38 cellular contexts compared by ENCODE assay signal in genomic region chr5:180621311-180621710, GRCh38. TPM values are rescaled to one million over a fixed set of nuclear protein-coding genes. Genes with fewer than 3 reads are reported as not detected.
"Had no signal": no experiment of that assay in that cellular context is flagged by ENCODE, and none has a peak within 500 bp of the region (broad histone marks: within the 10 kb centered on the region; RNA-seq: fewer than 3 reads in every experiment).

No MANE protein-coding gene starts in this region.

- H3K4me3 ChIP-seq: adrenal gland, body of pancreas, breast epithelium had no signal

- ATAC-seq: activated CD8-positive, alpha-beta T cell treated with anti-CD3 and anti-CD28 coated beads for 36 hours; activated naive CD4-positive, alpha-beta T cell treated with anti-CD3 and anti-CD28 coated beads, Interleukin-2, amount 50 U/mL, for 72 hours; activated T-cell treated with anti-CD3 and anti-CD28 coated beads, Interleukin-2, amount 50 U/mL, for 4 hours; activated T-cell treated with anti-CD3 and anti-CD28 coated beads, Interleukin-2, amount 50 U/mL, for 72 hours; activated T-helper 17 cell treated with anti-CD3 and anti-CD28 coated beads, Interleukin-2, amount 50 U/mL, for 72 hours; body of pancreas had no signal

- FAIRE-seq: astrocyte, TTC549 had no signal

- H3K9me3 ChIP-seq: adrenal gland, body of pancreas, breast epithelium had no signal

- DNase-seq: activated B cell treated with CpG ODN at 0.5 μM for 24 hours; activated CD4-positive, alpha-beta memory T cell treated with anti-CD3 and anti-CD28 coated beads for 36 hours; activated CD4-positive, alpha-beta T cell treated with anti-CD3 and anti-CD28 coated beads for 4 hours; activated CD4-positive, alpha-beta T cell treated with anti-CD3 and anti-CD28 coated beads, Interleukin-2, amount 10 ng/mL, durations not matched to agents 24 days and 14 days; activated CD4-positive, alpha-beta T cell treated with anti-CD3 and anti-CD28 coated beads, Interleukin-2, amount 50 U/mL, for 1 hour; activated CD4-positive, alpha-beta T cell treated with anti-CD3 and anti-CD28 coated beads, Interleukin-2, amount 50 U/mL, for 4 hours; activated CD4-positive, CD25-positive, alpha-beta regulatory T cell treated with anti-CD3 and anti-CD28 coated beads, Interleukin-2, amount 50 U/mL, for 72 hours; activated CD8-positive, alpha-beta memory T cell treated with anti-CD3 and anti-CD28 coated beads, Interleukin-2, amount 50 U/mL, for 4 hours; activated CD8-positive, alpha-beta T cell treated with anti-CD3 and anti-CD28 coated beads for 36 hours; activated effector memory CD4-positive, alpha-beta T cell treated with anti-CD3 and anti-CD28 coated beads, Interleukin-2, amount 50 U/mL, for 16 hours; activated gamma-delta T cell treated with Interleukin-2 at 50 U/mL for 16 hours; activated naive CD4-positive, alpha-beta T cell; activated naive CD4-positive, alpha-beta T cell treated with anti-CD3 and anti-CD28 coated beads for 36 hours; activated naive CD4-positive, alpha-beta T cell treated with anti-CD3 and anti-CD28 coated beads, Interleukin-2, amount 50 U/mL, for 16 hours; activated naive CD8-positive, alpha-beta T cell treated with anti-CD3 and anti-CD28 coated beads for 36 hours; activated T-cell treated with anti-CD3 and anti-CD28 coated beads for 4 hours; activated T-cell treated with anti-CD3 and anti-CD28 coated beads, Interleukin-2, amount 50 U/mL, for 1 hour; activated T-cell treated with anti-CD3 and anti-CD28 coated beads, Interleukin-2, amount 50 U/mL, for 4 hours; activated T-cell treated with anti-CD3 and anti-CD28 coated beads, Interleukin-2, amount 50 U/mL, for 72 hours; adrenal gland; amniotic stem cell; aorta; body of pancreas; brain microvascular endothelial cell; central memory CD4-positive, alpha-beta T cell; T-helper 1 cell; T-helper 2 cell; T-helper 9 cell had no signal

- H3K36me3 ChIP-seq: adrenal gland, brain microvascular endothelial cell, breast epithelium had no signal

- H3K4me3 Mint-ChIP-seq: activated B cell treated with CpG ODN at 0.5 μM for 24 hours; activated CD4-positive, alpha-beta memory T cell treated with anti-CD3 and anti-CD28 coated beads for 36 hours; activated CD4-positive, alpha-beta T cell treated with anti-CD3 and anti-CD28 coated beads, Interleukin-2, amount 10 ng/mL, durations not matched to agents 24 days and 14 days; activated CD8-positive, alpha-beta T cell treated with anti-CD3 and anti-CD28 coated beads for 36 hours; activated naive CD4-positive, alpha-beta T cell treated with anti-CD3 and anti-CD28 coated beads for 36 hours; activated naive CD8-positive, alpha-beta T cell treated with anti-CD3 and anti-CD28 coated beads for 36 hours; activated T-cell treated with anti-CD3 and anti-CD28 coated beads, Interleukin-2, amount 50 U/mL, for 4 hours; activated T-cell treated with anti-CD3 and anti-CD28 coated beads, Interleukin-2, amount 50 U/mL, for 72 hours; activated T-helper 1 cell treated with anti-CD3 and anti-CD28 coated beads, Interleukin-12 subunit alpha, Interleukin-12 subunit beta, Interleukin-2, Interleukin-4 antibody, amounts not matched to agents 30 ng/mL and 10 ng/mL and 1 ng/mL, durations not matched to agents 14 hours and 24 hours and 36 hours; activated T-helper 17 cell treated with anti-CD3 and anti-CD28 coated beads, Interleukin-2, amount 50 U/mL, for 72 hours; T-helper 1 cell treated with Interleukin-12 subunit alpha and Interleukin-12 subunit beta and Interleukin-4 antibody, amounts not matched to agents 30 μg/mL and 1 μg/mL, for 36 hours; T-helper 2 cell treated with Interferon-gamma antibody and Interleukin-4, amounts not matched to agents 5 μg/mL and 100 μg/mL, for 36 hours had no signal

- H3K27me3 Mint-ChIP-seq: activated CD4-positive, alpha-beta T cell treated with anti-CD3 and anti-CD28 coated beads, Interleukin-2, amount 10 ng/mL, durations not matched to agents 24 days and 14 days; activated CD8-positive, alpha-beta T cell treated with anti-CD3 and anti-CD28 coated beads for 36 hours; activated naive CD8-positive, alpha-beta T cell treated with anti-CD3 and anti-CD28 coated beads for 36 hours; activated T-helper 17 cell treated with anti-CD3 and anti-CD28 coated beads, Interleukin-2, amount 50 U/mL, for 72 hours had no signal

- H3K9me3 Mint-ChIP-seq: activated B cell treated with CpG ODN at 0.5 μM for 24 hours; activated CD4-positive, alpha-beta memory T cell treated with anti-CD3 and anti-CD28 coated beads for 36 hours; activated CD4-positive, alpha-beta T cell treated with anti-CD3 and anti-CD28 coated beads, Interleukin-2, amount 10 ng/mL, durations not matched to agents 24 days and 14 days; activated CD8-positive, alpha-beta T cell treated with anti-CD3 and anti-CD28 coated beads for 36 hours; activated naive CD4-positive, alpha-beta T cell treated with anti-CD3 and anti-CD28 coated beads for 36 hours; activated naive CD4-positive, alpha-beta T cell treated with anti-CD3 and anti-CD28 coated beads, Interleukin-2, amount 50 U/mL, for 72 hours; activated naive CD8-positive, alpha-beta T cell treated with anti-CD3 and anti-CD28 coated beads for 36 hours; activated T-cell treated with anti-CD3 and anti-CD28 coated beads, Interleukin-2, amount 50 U/mL, for 4 hours; activated T-cell treated with anti-CD3 and anti-CD28 coated beads, Interleukin-2, amount 50 U/mL, for 72 hours; activated T-helper 1 cell treated with anti-CD3 and anti-CD28 coated beads, Interleukin-12 subunit alpha, Interleukin-12 subunit beta, Interleukin-2, Interleukin-4 antibody, amounts not matched to agents 30 ng/mL and 10 ng/mL and 1 ng/mL, durations not matched to agents 14 hours and 24 hours and 36 hours; activated T-helper 17 cell treated with anti-CD3 and anti-CD28 coated beads, Interleukin-2, amount 50 U/mL, for 72 hours; T-helper 1 cell treated with Interleukin-12 subunit alpha and Interleukin-12 subunit beta and Interleukin-4 antibody, amounts not matched to agents 30 μg/mL and 1 μg/mL, for 36 hours; T-helper 2 cell treated with Interferon-gamma antibody and Interleukin-4, amounts not matched to agents 5 μg/mL and 100 μg/mL, for 36 hours had no signal

- H3K27ac ChIP-seq: adrenal gland, body of pancreas, brain microvascular endothelial cell, breast epithelium, VCaP had no signal

- H3K36me3 Mint-ChIP-seq: activated CD4-positive, alpha-beta memory T cell treated with anti-CD3 and anti-CD28 coated beads for 36 hours; activated naive CD4-positive, alpha-beta T cell treated with anti-CD3 and anti-CD28 coated beads, Interleukin-2, amount 50 U/mL, for 72 hours had no signal

- H3K27me3 ChIP-seq: brain microvascular endothelial cell had no signal

- H3K4me1 Mint-ChIP-seq: activated B cell treated with CpG ODN at 0.5 μM for 24 hours; activated T-helper 17 cell treated with anti-CD3 and anti-CD28 coated beads, Interleukin-2, amount 50 U/mL, for 72 hours had no signal

- H3K27ac Mint-ChIP-seq: activated B cell treated with CpG ODN at 0.5 μM for 24 hours; activated CD4-positive, alpha-beta memory T cell treated with anti-CD3 and anti-CD28 coated beads for 36 hours; activated CD4-positive, alpha-beta T cell treated with anti-CD3 and anti-CD28 coated beads, Interleukin-2, amount 10 ng/mL, durations not matched to agents 24 days and 14 days; activated CD8-positive, alpha-beta T cell treated with anti-CD3 and anti-CD28 coated beads for 36 hours; activated naive CD4-positive, alpha-beta T cell treated with anti-CD3 and anti-CD28 coated beads for 36 hours; activated naive CD8-positive, alpha-beta T cell treated with anti-CD3 and anti-CD28 coated beads for 36 hours; activated T-cell treated with anti-CD3 and anti-CD28 coated beads, Interleukin-2, amount 50 U/mL, for 72 hours; activated T-helper 1 cell treated with anti-CD3 and anti-CD28 coated beads, Interleukin-12 subunit alpha, Interleukin-12 subunit beta, Interleukin-2, Interleukin-4 antibody, amounts not matched to agents 30 ng/mL and 10 ng/mL and 1 ng/mL, durations not matched to agents 14 hours and 24 hours and 36 hours; activated T-helper 17 cell treated with anti-CD3 and anti-CD28 coated beads, Interleukin-2, amount 50 U/mL, for 72 hours; T-helper 1 cell treated with Interleukin-12 subunit alpha and Interleukin-12 subunit beta and Interleukin-4 antibody, amounts not matched to agents 30 μg/mL and 1 μg/mL, for 36 hours; T-helper 2 cell treated with Interferon-gamma antibody and Interleukin-4, amounts not matched to agents 5 μg/mL and 100 μg/mL, for 36 hours had no signal

- H3K4me1 ChIP-seq: adrenal gland, breast epithelium had no signal

RNA-seq across cellular contexts. Expression of gene FLT4, which starts 28.1 kb away (rescaled TPM):
- total RNA-seq: activated B cell treated with CpG ODN at 0.5 μM for 24 hours had no signal

RNA-seq across cellular contexts. Expression of gene SCGB3A1, which starts 30.0 kb away (rescaled TPM):
- total RNA-seq: activated B cell treated with CpG ODN at 0.5 μM for 24 hours; activated CD4-positive, alpha-beta memory T cell treated with anti-CD3 and anti-CD28 coated beads for 36 hours; activated CD4-positive, alpha-beta T cell treated with anti-CD3 and anti-CD28 coated beads, Interleukin-2, amount 10 ng/mL, durations not matched to agents 24 days and 14 days; activated CD8-positive, alpha-beta T cell treated with anti-CD3 and anti-CD28 coated beads for 36 hours; activated naive CD4-positive, alpha-beta T cell treated with anti-CD3 and anti-CD28 coated beads for 36 hours; activated naive CD4-positive, alpha-beta T cell treated with anti-CD3 and anti-CD28 coated beads, Interleukin-2, amount 50 U/mL, for 72 hours; activated T-cell treated with anti-CD3 and anti-CD28 coated beads, Interleukin-2, amount 50 U/mL, for 72 hours; activated T-helper 1 cell treated with anti-CD3 and anti-CD28 coated beads, Interleukin-12 subunit alpha, Interleukin-12 subunit beta, Interleukin-2, Interleukin-4 antibody, amounts not matched to agents 30 ng/mL and 10 ng/mL and 1 ng/mL, durations not matched to agents 14 hours and 24 hours and 36 hours; activated T-helper 17 cell treated with anti-CD3 and anti-CD28 coated beads, Interleukin-2, amount 50 U/mL, for 72 hours; aorta; astrocyte; body of pancreas; cardiac septum had no signal
